8 cellular contexts compared by ENCODE assay signal in the genomic region with DNA sequence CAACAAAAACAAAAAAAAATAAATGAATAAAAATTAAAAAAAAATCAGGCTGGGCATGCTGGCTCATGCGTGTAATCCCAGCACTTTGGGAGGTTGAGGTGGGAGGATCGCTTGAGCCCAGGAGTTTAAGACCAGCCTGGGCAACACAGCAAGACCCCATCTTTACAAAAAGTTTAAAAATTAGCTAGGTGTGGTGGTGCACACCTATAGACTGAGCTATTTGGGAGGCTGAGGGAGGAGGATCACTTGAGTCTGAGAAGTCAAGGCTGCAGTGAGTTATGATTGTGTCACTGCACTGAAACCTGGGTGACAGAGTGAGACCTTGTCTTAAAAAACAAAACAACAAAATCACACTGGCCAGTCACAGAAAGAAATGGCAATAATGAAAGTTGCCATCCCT. TPM values are rescaled to one million over a fixed set of nuclear protein-coding genes. Genes with fewer than 3 reads are reported as not detected.
DNase-seq lines count a peak whose midpoint lies in the region; ATAC-seq and TF ChIP-seq lines count a peak whose summit lies in the region.

No MANE protein-coding gene starts in this region.

- POLR2A ChIA-PET in A673 (lab: Charles Lee; ENCODE audit: low non-redundant PET), result no interaction called here

- no peaks in the 10 kb centered on the region for H3K9me2 ChIP-seq in hepatocyte (replicated peaks; ENCODE audit: insufficient read depth)

- H3K4me1 ChIP-seq in A673 (ENCODE audit: insufficient read depth, low read length, poor library complexity, severe bottlenecking), result peaks cover 28% of the 10 kb centered on the region
- peaks cover 8% of the 10 kb centered on the region for H3K4me1 ChIP-seq in hepatocyte (ENCODE audit: insufficient read depth)

- H3K9me3 ChIP-seq in A673 (ENCODE audit: low read depth, low read length, poor library complexity, severe bottlenecking) (peaks cover 4% of the 10 kb centered on the region), hepatocyte (ENCODE audit: low read depth) (no peaks in the 10 kb centered on the region)

- no peaks in the 10 kb centered on the region for H4K20me1 ChIP-seq in hepatocyte (ENCODE audit: insufficient read depth, poor library complexity, severe bottlenecking)

- DNase-seq in A673 (ENCODE audit: low spot score) (no peak), hepatocyte (ENCODE audit: low spot score) (no peak), lower leg skin (ENCODE audit: low spot score in 2 of 2) (no peak), DMS153 (lab: John Stamatoyannopoulos, UW) (no peak), NCI-H524 treated with DMSO at 0.1 percent for 48 hours (lab: John Stamatoyannopoulos, UW) (no peak)

- H3K4me3 ChIP-seq in A673 (ENCODE audit: low read depth, low read length, poor library complexity, severe bottlenecking) (peak overlapping the region; percentile 44), WI38 (ENCODE audit: low read depth, low read length) (peak overlapping the region; percentile 61), hepatocyte (no peak overlapping the region), lower leg skin (ENCODE audit: low read depth, poor library complexity, severe bottlenecking) (no peak overlapping the region)

- no peak for TF ChIP-seq POLR2A in lower leg skin (IDR thresholded peaks at IDR 0.05)

- no peaks in the 10 kb centered on the region for H3K79me2 ChIP-seq in hepatocyte

- no TSS peak for BruUV-seq in A673 (replicated peaks; lab: Mats Ljungman, UMichigan)

- no peak for TF ChIP-seq CTCF in A673 (conservative IDR thresholded peaks at IDR 0.05; ENCODE audit: low read depth, low read length)
- TF ChIP-seq CTCF in WI38 (IDR thresholded peaks at IDR 0.05; ENCODE audit: low read depth, low read length), result no peak
- TF ChIP-seq CTCF in hepatocyte (IDR thresholded peaks at IDR 0.05; ENCODE audit: poor library complexity), result no peak
- no peak for TF ChIP-seq CTCF in lower leg skin (IDR thresholded peaks at IDR 0.05)

- H3K36me3 ChIP-seq in A673 (ENCODE audit: insufficient read depth, low read length, poor library complexity, severe bottlenecking), result no peaks in the 10 kb centered on the region
- H3K36me3 ChIP-seq in hepatocyte (replicated peaks; ENCODE audit: insufficient read depth, low read depth), result no peaks in the 10 kb centered on the region

- H3K27ac ChIP-seq in A673 (ENCODE audit: low read depth, low read length, poor library complexity, severe bottlenecking) (peak overlapping the region; percentile 89), hepatocyte (no peak overlapping the region)

- 96% methylated on average over 2 of the region's 2 CpGs for WGBS in hepatocyte (ENCODE audit: low lambda C conversion rate, missing lambda C conversion rate)
- 95 to 98% methylated on average over 2 of the region's 2 CpGs for WGBS in lower leg skin, 2 donors

- H3K27me3 ChIP-seq in A673 (replicated peaks; ENCODE audit: insufficient read depth, low read depth, low read length, poor library complexity) (no peaks in the 10 kb centered on the region), hepatocyte (peaks cover 6% of the 10 kb centered on the region)

- H2AFZ ChIP-seq in hepatocyte, result no peak overlapping the region

- ATAC-seq in GM19372 (IDR thresholded peaks at IDR 0.05; ENCODE audit: low read depth, unreplicated experiment), result peak; percentile 2
- ATAC-seq in HG03432 (IDR thresholded peaks at IDR 0.05; ENCODE audit: unreplicated experiment), result no peak

- CTCF ChIA-PET in A673 (lab: Charles Lee), result interaction anchor here (1.8 kb wide), 1 partner anchor 11 kb away, joined by 12 read pairs; no protein-coding TSS in a partner anchor

- intact Hi-C loops in A673 (cut with micrococcal nuclease; ENCODE audit: unreplicated experiment), result loop anchor here (5.0 to 10.0 kb wide), 2 partner anchors 89 to 447 kb away; no protein-coding TSS in a partner anchor
- intact Hi-C loops in lower leg skin (cut with DNase I; ENCODE audit: low total_unique reads), result loop anchor here (10.0 kb wide), 1 partner anchor 87 kb away; no protein-coding TSS in a partner anchor

- peak overlapping the region; percentile 56 for H3K4me2 ChIP-seq in hepatocyte

RNA-seq across cellular contexts. Expression of a gene that starts 3.4 kb away (rescaled TPM):
- total RNA-seq in A673 (2021) (26.3 and 30.0 TPM in 2 replicates), hepatocyte (7.9 and 10.8 TPM in 2 replicates), lower leg skin (10 to 100 TPM in 2 of 4 donors, 1 to 10 TPM in 2; 7.7 to 11.4 (median 9.0) TPM)
- 3.4 and 4.3 TPM in 2 replicates for polyA plus RNA-seq in hepatocyte

RNA-seq across cellular contexts. Expression of a gene that starts 21.3 kb away (rescaled TPM):
- 4.0 and 4.4 TPM in 2 replicates for total RNA-seq in A673 (2021)
- 50.3 and 55.4 TPM in 2 replicates for total RNA-seq in hepatocyte
- 9.4 and 13.8 TPM in 2 replicates for polyA plus RNA-seq in hepatocyte
- total RNA-seq in lower leg skin, result 10 to 100 TPM in 1 of 4 donors, 1 to 10 TPM in 3; 2.0 to 14.9 (median 4.3) TPM

Comparison
In these comparisons a context has a peak if more than half of its experiments do, and no peak if none do; other contexts are left out.
1. H3K4me3 ChIP-seq: peak in A673 (single experiment) and WI38 (single experiment); none in hepatocyte (single experiment) and lower leg skin (single experiment).